ENCODE assay signal across 1 cellular context in genomic region chr1:207863893-207864535, GRCh38.
TF ChIP-seq lines count a peak whose summit lies in the region.

No MANE protein-coding gene starts in this region.

TF ChIP-seq in GM12878, 131 proteins besides CTCF, POLR2A, EP300 and RAD21 (continued from another document and continues in another):
- no peak for TF ChIP-seq ZNF592 (IDR thresholded peaks at IDR 0.05)
- peak; percentile 92 for TF ChIP-seq ATF7 (IDR thresholded peaks at IDR 0.05; ENCODE audit: low read depth)
- no peak for TF ChIP-seq SKIL (IDR thresholded peaks at IDR 0.05; ENCODE audit: low read depth, poor library complexity, severe bottlenecking)
- TF ChIP-seq NRF1 (conservative IDR thresholded peaks at IDR 0.05; ENCODE audit: low read depth, low read length) = no peak
- TF ChIP-seq ZNF687 (IDR thresholded peaks at IDR 0.05) = peak; percentile 65
- TF ChIP-seq CHD2 (IDR thresholded peaks at IDR 0.05; ENCODE audit: borderline replicate concordance, low read depth, low read length) = 0 out of 2 replicates have a peak, but pooled peaks have one; percentile 47
- TF ChIP-seq RELB (IDR thresholded peaks at IDR 0.05; ENCODE audit: low read depth) = peak; percentile 31; the same call in 1 of the 2 replicates
- TF ChIP-seq HDAC2 (IDR thresholded peaks at IDR 0.05) = no peak
- TF ChIP-seq NFXL1 (IDR thresholded peaks at IDR 0.05; ENCODE audit: borderline replicate concordance) = no peak
- TF ChIP-seq MXI1 (IDR thresholded peaks at IDR 0.05; ENCODE audit: low read depth, low read length) = no peak; the same call in 1 of the 2 replicates
- peak in 1 of 2 experiments; percentile 28; a peak in 2 of 4 replicates for TF ChIP-seq IKZF2 (IDR thresholded peaks at IDR 0.05)
- TF ChIP-seq RUNX3 (IDR thresholded peaks at IDR 0.05; ENCODE audit: low read length) = peak; percentile 60
- no peak for TF ChIP-seq RELA (IDR thresholded peaks at IDR 0.05; ENCODE audit: borderline replicate concordance, partially characterized antibody)
- TF ChIP-seq ATF2 (IDR thresholded peaks at IDR 0.05; ENCODE audit: low read length) = no peak
- TF ChIP-seq ZBTB4 (CRISPR knock-in tag; IDR thresholded peaks at IDR 0.05) = no peak
- TF ChIP-seq TCF7 (IDR thresholded peaks at IDR 0.05; ENCODE audit: borderline replicate concordance) = no peak
- no peak for TF ChIP-seq RBBP5 (conservative IDR thresholded peaks at IDR 0.05)
- TF ChIP-seq USF1 (IDR thresholded peaks at IDR 0.05; ENCODE audit: borderline replicate concordance, extremely low read length, insufficient read depth, low read depth, low read length) = no peak
- TF ChIP-seq SIX5 (IDR thresholded peaks at IDR 0.05; ENCODE audit: low read depth, low read length, severe bottlenecking) = no peak
- TF ChIP-seq NBN (IDR thresholded peaks at IDR 0.05) = peak; percentile 34; the same call in 1 of the 2 replicates
- no peak for TF ChIP-seq E2F4 (IDR thresholded peaks at IDR 0.05; ENCODE audit: low read depth, low read length)
- no peak for TF ChIP-seq LARP7 (IDR thresholded peaks at IDR 0.05)
- peak; percentile 53 to 75 for TF ChIP-seq BHLHE40 (IDR thresholded peaks at IDR 0.05; ENCODE audit: borderline replicate concordance in 1 of 2, low read depth in 2 of 2, low read length in 1 of 2)
- no peak for TF ChIP-seq SRF (IDR thresholded peaks at IDR 0.05; ENCODE audit: low read depth in 2 of 2, low read length in 2 of 2)
- 0 out of 2 replicates have a peak, but pooled peaks have one; percentile 22 for TF ChIP-seq IKZF1 (conservative IDR thresholded peaks at IDR 0.05)
- no peak for TF ChIP-seq CEBPB (IDR thresholded peaks at IDR 0.05; ENCODE audit: borderline replicate concordance in 1 of 2, low read depth in 2 of 2, low read length in 2 of 2)
- TF ChIP-seq BCL11A (IDR thresholded peaks at IDR 0.05; ENCODE audit: low read depth, low read length) = no peak
- TF ChIP-seq ASH2L (IDR thresholded peaks at IDR 0.05; ENCODE audit: borderline replicate concordance, low read depth) = no peak
- peak; percentile 29; the same call in 1 of the 2 replicates for TF ChIP-seq MLLT1 (IDR thresholded peaks at IDR 0.05)
- no peak for TF ChIP-seq PBX3 (IDR thresholded peaks at IDR 0.05; ENCODE audit: insufficient replicate concordance, low read depth, low read length)
- TF ChIP-seq RCOR1 (conservative IDR thresholded peaks at IDR 0.05; ENCODE audit: low read depth, low read length) = no peak
- no peak for TF ChIP-seq NR2C2 (IDR thresholded peaks at IDR 0.05; ENCODE audit: borderline replicate concordance, control insufficient read depth, insufficient read length, low read depth)
- TF ChIP-seq JUND (IDR thresholded peaks at IDR 0.05; ENCODE audit: low read depth, low read length) = peak; percentile 74; the same call in 1 of the 2 replicates
- no peak for TF ChIP-seq ZZZ3 (IDR thresholded peaks at IDR 0.05; ENCODE audit: control insufficient read depth, insufficient read length, low read depth)
- TF ChIP-seq SMAD1 (IDR thresholded peaks at IDR 0.05; ENCODE audit: low read depth, partially characterized antibody) = no peak
- TF ChIP-seq FOXK2 (IDR thresholded peaks at IDR 0.05) = peak; percentile 86
